ENCODE assay signal across 14 cellular contexts in the genomic region with DNA sequence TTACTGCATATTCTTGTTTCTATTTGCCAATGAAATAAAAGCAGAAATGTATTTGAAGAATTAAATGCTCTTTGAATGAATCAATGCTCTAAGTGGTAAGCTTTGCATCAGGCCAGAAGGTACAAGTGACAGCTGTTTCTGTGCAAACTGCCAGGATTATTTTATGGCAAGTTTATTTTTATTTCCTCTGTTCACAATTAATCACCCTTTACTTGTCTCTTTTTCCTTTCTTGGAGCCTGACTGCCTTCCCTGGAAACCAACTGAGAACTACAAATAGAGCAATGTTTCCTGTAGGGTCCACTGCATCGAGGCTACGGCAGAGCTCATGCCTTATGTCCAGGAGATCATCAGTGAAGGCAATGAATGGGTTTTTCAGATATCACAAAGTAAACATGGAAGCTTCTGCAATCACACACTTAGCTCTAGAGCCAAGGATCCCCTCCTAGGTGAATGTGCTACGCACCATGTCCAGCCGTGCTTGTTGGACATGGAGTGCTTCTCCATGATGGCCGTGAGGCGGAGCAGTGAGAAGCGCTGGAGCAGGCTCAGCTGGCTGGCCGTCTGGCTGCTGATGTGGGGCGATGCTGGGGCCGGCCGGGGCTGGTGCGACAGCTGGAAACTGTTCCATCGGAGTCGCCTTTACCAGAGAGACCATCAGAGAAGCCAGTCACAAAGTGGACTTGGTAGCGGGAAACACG.
A peak's percentile ranks its signal among the peaks of the same experiment; 100 is the strongest.
DNase-seq lines count a peak whose midpoint lies in the region; FAIRE-seq and TF ChIP-seq lines count a peak whose summit lies in the region.
"Had no signal": no experiment of that assay in that cellular context is flagged by ENCODE, and none has a peak within 500 bp of the region (broad histone marks: within the 10 kb centered on the region; RNA-seq: fewer than 3 reads in every experiment).

No MANE protein-coding gene starts in this region.

- CTCF ChIA-PET in Caco-2 (lab: Charles Lee): no interaction called here
- CTCF ChIA-PET in activated CD4-positive, alpha-beta T cell treated with anti-CD3 and anti-CD28 coated beads, Interleukin-2, amount 10 ng/mL, durations not matched to agents 7 days and 5 days (lab: Charles Lee): no interaction called here

- WGBS in sigmoid colon, 2 donors: 87 to 90% methylated on average over 16 of the region's 16 CpGs

- TF ChIP-seq EP300 in sigmoid colon (IDR thresholded peaks at IDR 0.05): no peak

- H3K27me3 Mint-ChIP-seq in Caco-2 (ENCODE audit: insufficient read depth, unreplicated experiment): no peaks in the 10 kb centered on the region
- H3K27me3 Mint-ChIP-seq in activated CD4-positive, alpha-beta T cell treated with anti-CD3 and anti-CD28 coated beads, Interleukin-2, amount 10 ng/mL, durations not matched to agents 7 days and 5 days: no peaks in the 10 kb centered on the region

- no peak for TF ChIP-seq POLR2A in sigmoid colon (IDR thresholded peaks at IDR 0.05)

- intact Hi-C loops in Caco-2 (cut with micrococcal nuclease; ENCODE audit: unreplicated experiment) (loop anchor here (1.0 to 5.0 kb wide), 5 partner anchors 26 to 415 kb away; no protein-coding TSS in a partner anchor), left ventricle myocardium inferior (cut with micrococcal nuclease) (no loop called here), sigmoid colon (cut with DNase I) (loop anchor here (10.0 kb wide), 2 partner anchors 158 to 542 kb away; partner anchors contain the start of genes PDS5B and STARD13)

- H3K27ac ChIP-seq in left ventricle myocardium inferior (replicated peaks) (peak overlapping the region; percentile 83), sigmoid colon (peak overlapping the region; percentile 82 to 87 (median 85))
- H3K27ac ChIP-seq: BLaER1 had no signal

- H3K36me3 ChIP-seq in Caco-2 (ENCODE audit: control insufficient read depth, insufficient read depth, low read length) (no peaks in the 10 kb centered on the region), left ventricle myocardium inferior (peaks cover 57% of the 10 kb centered on the region), sigmoid colon (peaks cover 12 to 58% (median 17%) of the 10 kb centered on the region in 4 donors)
- H3K36me3 ChIP-seq: BLaER1 had no signal

- no TSS peak for BruUV-seq in Caco-2 (replicated peaks; lab: Mats Ljungman, UMichigan)

- DNase-seq in Caco-2 (no peak), astrocyte of the spinal cord (ENCODE audit: low read depth, low spot score) (no peak), left ventricle myocardium inferior (peak; percentile 40), sigmoid colon (peak; percentile 75), activated gamma-delta T cell treated with Interleukin-2 at 50 U/mL for 16 hours (no peak), D721Med (ENCODE audit: insufficient read length, low spot score) (no peak)
- no peak for DNase-seq in stimulated activated naive CD4-positive, alpha-beta T cell treated with Interleukin-2 at 50 U/mL for 16 hours (lab: John Stamatoyannopoulos, UW)
- DNase-seq in activated CD4-positive, alpha-beta T cell treated with anti-CD3 and anti-CD28 coated beads, Interleukin-2, amount 10 ng/mL, durations not matched to agents 7 days and 5 days: no peak
- DNase-seq: activated B cell treated with CpG ODN at 0.5 μM for 24 hours; activated gamma-delta T cell; effector CD4-positive, alpha-beta T cell; NCI-H187 had no signal

- POLR2A ChIA-PET in Caco-2 (lab: Charles Lee): interaction anchor here (0.6 to 1.4 kb wide), 2 partner anchors 16 to 91 kb away, joined by 3 to 4 read pairs; no protein-coding TSS in a partner anchor
- POLR2A ChIA-PET in activated CD4-positive, alpha-beta T cell treated with anti-CD3 and anti-CD28 coated beads, Interleukin-2, amount 10 ng/mL, durations not matched to agents 7 days and 5 days (lab: Charles Lee): no interaction called here

- H3K27me3 ChIP-seq in Caco-2 (replicated peaks; ENCODE audit: control insufficient read depth, insufficient read depth, low read length) (no peaks in the 10 kb centered on the region), left ventricle myocardium inferior (ENCODE audit: low read depth) (no peaks in the 10 kb centered on the region), sigmoid colon (no peaks in the 10 kb centered on the region)
- H3K27me3 ChIP-seq: BLaER1 had no signal

- in situ Hi-C loops in astrocyte of the spinal cord (cut with HindIII; ENCODE audit: low sequenced_read_pairs): no loop called here

- peaks cover 41% of the 10 kb centered on the region for H3K4me1 ChIP-seq in Caco-2
- peaks cover 93% of the 10 kb centered on the region for H3K4me1 ChIP-seq in left ventricle myocardium inferior
- H3K4me1 ChIP-seq in sigmoid colon: peaks cover 0 to 60% (median 58%) of the 10 kb centered on the region in 4 donors
- H3K4me1 ChIP-seq: BLaER1 had no signal

- H3K9me3 ChIP-seq in Caco-2 (no peaks in the 10 kb centered on the region), left ventricle myocardium inferior (replicated peaks) (no peaks in the 10 kb centered on the region), sigmoid colon (no peaks in the 10 kb centered on the region)
- H3K9me3 ChIP-seq: BLaER1 had no signal

- H3K4me1 Mint-ChIP-seq in Caco-2 (ENCODE audit: low read depth, unreplicated experiment): peaks cover 37% of the 10 kb centered on the region
- H3K4me1 Mint-ChIP-seq in activated CD4-positive, alpha-beta T cell treated with anti-CD3 and anti-CD28 coated beads, Interleukin-2, amount 10 ng/mL, durations not matched to agents 7 days and 5 days: no peaks in the 10 kb centered on the region
- H3K4me1 Mint-ChIP-seq: activated B cell treated with CpG ODN at 0.5 μM for 24 hours had no signal

- peak overlapping the region; percentile 12 for H3K4me3 Mint-ChIP-seq in Caco-2 (ENCODE audit: unreplicated experiment)
- no peak overlapping the region for H3K4me3 Mint-ChIP-seq in activated CD4-positive, alpha-beta T cell treated with anti-CD3 and anti-CD28 coated beads, Interleukin-2, amount 10 ng/mL, durations not matched to agents 7 days and 5 days
- H3K4me3 Mint-ChIP-seq: activated B cell treated with CpG ODN at 0.5 μM for 24 hours had no signal

- H3K4me3 ChIP-seq in Caco-2 (ENCODE audit: low read depth, low read length) (no peak overlapping the region), astrocyte of the spinal cord (ENCODE audit: low read depth, low read length) (no peak overlapping the region), left ventricle myocardium inferior (peak overlapping the region; percentile 18), sigmoid colon (no peak overlapping the region)
- H3K4me3 ChIP-seq: BLaER1 had no signal

- peaks cover 12% of the 10 kb centered on the region for H3K36me3 Mint-ChIP-seq in Caco-2 (ENCODE audit: insufficient read depth, unreplicated experiment)
- H3K36me3 Mint-ChIP-seq in activated CD4-positive, alpha-beta T cell treated with anti-CD3 and anti-CD28 coated beads, Interleukin-2, amount 10 ng/mL, durations not matched to agents 7 days and 5 days (ENCODE audit: low read depth): no peaks in the 10 kb centered on the region

- TF ChIP-seq CTCF in Caco-2 (IDR thresholded peaks at IDR 0.05; ENCODE audit: insufficient read depth in 1 of 2, low read depth in 1 of 2, low read length in 1 of 2, severe bottlenecking in 1 of 2, unreplicated experiment in 1 of 2) (no peak), astrocyte of the spinal cord (IDR thresholded peaks at IDR 0.05; ENCODE audit: low read depth, low read length) (peak; percentile 8), left ventricle myocardium inferior (IDR thresholded peaks at IDR 0.05; ENCODE audit: borderline replicate concordance) (peak; percentile 18), sigmoid colon (IDR thresholded peaks at IDR 0.05) (peak in 1 of 4 experiments; percentile 7), D721Med (IDR thresholded peaks at IDR 0.05; ENCODE audit: insufficient read depth, missing control alignments) (no peak)

- FAIRE-seq in D721Med (lab: Jason Lieb, UNC): no peak
- FAIRE-seq: GM19239 had no signal

- no peaks in the 10 kb centered on the region for H3K9me3 Mint-ChIP-seq in Caco-2 (ENCODE audit: unreplicated experiment)
- no peaks in the 10 kb centered on the region for H3K9me3 Mint-ChIP-seq in activated CD4-positive, alpha-beta T cell treated with anti-CD3 and anti-CD28 coated beads, Interleukin-2, amount 10 ng/mL, durations not matched to agents 7 days and 5 days

- peak overlapping the region; percentile 88 for H3K27ac Mint-ChIP-seq in Caco-2 (ENCODE audit: unreplicated experiment)
- H3K27ac Mint-ChIP-seq in activated CD4-positive, alpha-beta T cell treated with anti-CD3 and anti-CD28 coated beads, Interleukin-2, amount 10 ng/mL, durations not matched to agents 7 days and 5 days: no peak overlapping the region
- H3K27ac Mint-ChIP-seq: activated B cell treated with CpG ODN at 0.5 μM for 24 hours had no signal

Comparison
In these comparisons a context has a peak if more than half of its experiments do, and no peak if none do; other contexts are left out.
1. DNase-seq: peak in left ventricle myocardium inferior (single experiment) and sigmoid colon (single experiment); none in Caco-2 (0 of 2), astrocyte of the spinal cord (single experiment), activated gamma-delta T cell treated with Interleukin-2 at 50 U/mL for 16 hours (single experiment), stimulated activated naive CD4-positive, alpha-beta T cell treated with Interleukin-2 at 50 U/mL for 16 hours (single experiment), activated CD4-positive, alpha-beta T cell treated with anti-CD3 and anti-CD28 coated beads, Interleukin-2, amount 10 ng/mL, durations not matched to agents 7 days and 5 days (single experiment) and D721Med (single experiment).
2. CTCF ChIP-seq: peak in astrocyte of the spinal cord (single experiment) and left ventricle myocardium inferior (single experiment); none in Caco-2 (0 of 2) and D721Med (single experiment).